10 cellular contexts compared by ENCODE assay signal in the genomic region with DNA sequence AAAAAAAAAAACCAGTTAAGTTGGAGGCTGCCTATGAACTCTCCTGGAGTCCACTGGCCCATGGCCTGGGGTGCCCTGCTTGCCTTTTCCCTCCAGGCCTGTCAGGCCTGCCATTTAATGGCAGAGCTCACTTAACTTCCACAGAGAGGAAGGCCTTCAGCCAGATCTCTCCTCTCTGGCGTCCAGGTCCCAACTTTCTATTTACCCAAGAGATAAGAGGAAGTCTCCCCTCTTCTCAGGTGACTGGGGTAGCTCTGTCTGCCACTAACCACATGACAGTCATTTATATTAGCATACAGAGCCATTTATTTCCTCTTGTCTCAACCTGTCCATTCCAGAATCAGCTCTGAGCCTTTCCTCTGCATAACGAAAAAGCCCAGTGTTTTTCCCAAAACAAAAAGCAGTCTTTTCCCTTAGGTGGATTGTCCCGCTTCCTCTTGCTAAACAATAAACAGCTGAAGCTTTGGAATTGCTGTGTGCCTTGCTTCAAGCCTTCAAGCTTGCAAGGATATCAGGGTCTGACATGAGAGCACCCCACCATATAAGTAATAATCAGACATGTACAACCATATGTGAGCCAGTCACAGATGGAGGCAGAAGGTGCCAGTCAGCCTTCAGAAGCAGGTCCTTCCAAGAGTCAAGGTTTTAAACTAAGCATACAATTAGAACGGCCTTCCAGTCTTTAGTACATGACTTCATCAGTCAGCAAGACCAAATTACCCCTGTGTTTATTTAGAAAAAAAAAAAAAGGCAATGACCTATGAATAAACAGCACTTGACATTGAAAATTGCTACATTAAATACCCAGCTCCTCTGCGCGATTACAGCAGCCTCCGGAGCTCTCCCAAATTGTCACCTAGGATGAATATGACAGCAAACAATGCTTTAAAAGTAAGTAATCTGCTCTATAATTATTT. TPM values are rescaled to one million over a fixed set of nuclear protein-coding genes. Genes with fewer than 3 reads are reported as not detected.
DNase-seq lines count a peak whose midpoint lies in the region; ATAC-seq and TF ChIP-seq lines count a peak whose summit lies in the region.
"Had no signal": no experiment of that assay in that cellular context is flagged by ENCODE, and none has a peak within 500 bp of the region (broad histone marks: within the 10 kb centered on the region; RNA-seq: fewer than 3 reads in every experiment).

No MANE protein-coding gene starts in this region.

- H3K27me3 ChIP-seq in vagina = no peaks in the 10 kb centered on the region
- H3K27me3 ChIP-seq: testis had no signal

- peak; percentile 86 for DNase-seq in DMS153 (lab: John Stamatoyannopoulos, UW)
- DNase-seq in NCI-H146 (lab: John Stamatoyannopoulos, UW) = peak; percentile 76
- DNase-seq in SW480 (ENCODE audit: low spot score) = peak; percentile 34
- peak; percentile 43 for DNase-seq in myocyte (ENCODE audit: low read depth)
- DNase-seq in vagina (ENCODE audit: extremely low spot score in 2 of 2) = no peak
- no peak for DNase-seq in sciatic nerve (ENCODE audit: low spot score)
- DNase-seq: activated T-cell treated with anti-CD3 and anti-CD28 coated beads, Interleukin-2, amount 50 U/mL, for 72 hours had no signal

- H3K36me3 ChIP-seq in vagina = no peaks in the 10 kb centered on the region

- no peak for TF ChIP-seq CTCF in vagina (IDR thresholded peaks at IDR 0.05)

- H3K9me3 ChIP-seq in vagina = no peaks in the 10 kb centered on the region
- H3K9me3 ChIP-seq: testis had no signal

- ATAC-seq in sciatic nerve = no peak
- no peak for ATAC-seq in HG03280 (IDR thresholded peaks at IDR 0.05; ENCODE audit: unreplicated experiment)
- ATAC-seq in HG02678 (IDR thresholded peaks at IDR 0.05; ENCODE audit: unreplicated experiment) = no peak
- ATAC-seq: activated T-cell treated with anti-CD3 and anti-CD28 coated beads, Interleukin-2, amount 50 U/mL, for 72 hours had no signal

- H3K4me3 ChIP-seq in vagina = no peak overlapping the region
- H3K4me3 ChIP-seq: testis had no signal

- intact Hi-C loops in vagina (cut with DNase I) (no loop called here), sciatic nerve (cut with DNase I) (no loop called here)

- no peak for TF ChIP-seq POLR2A in vagina (IDR thresholded peaks at IDR 0.05)

- no peak overlapping the region for H3K27ac ChIP-seq in vagina
- H3K27ac ChIP-seq: testis had no signal

- peaks cover 30% of the 10 kb centered on the region for H3K4me1 ChIP-seq in vagina

RNA-seq across cellular contexts. Expression of a gene that starts 50.1 kb away (rescaled TPM):
- 357 and 483 TPM in 2 replicates for total RNA-seq in myocyte
- polyA plus RNA-seq in myocyte (2012) = 583 TPM
- 278 TPM for total RNA-seq in vagina
- total RNA-seq in sciatic nerve = 751 TPM

Comparison
In these comparisons a context has a peak if more than half of its experiments do, and no peak if none do; other contexts are left out.
1. DNase-seq: peak in DMS153 (single experiment), NCI-H146 (single experiment), SW480 (single experiment) and myocyte (single experiment); none in vagina (0 of 2) and sciatic nerve (single experiment).